34 cellular contexts compared by ENCODE assay signal in the genomic region with DNA sequence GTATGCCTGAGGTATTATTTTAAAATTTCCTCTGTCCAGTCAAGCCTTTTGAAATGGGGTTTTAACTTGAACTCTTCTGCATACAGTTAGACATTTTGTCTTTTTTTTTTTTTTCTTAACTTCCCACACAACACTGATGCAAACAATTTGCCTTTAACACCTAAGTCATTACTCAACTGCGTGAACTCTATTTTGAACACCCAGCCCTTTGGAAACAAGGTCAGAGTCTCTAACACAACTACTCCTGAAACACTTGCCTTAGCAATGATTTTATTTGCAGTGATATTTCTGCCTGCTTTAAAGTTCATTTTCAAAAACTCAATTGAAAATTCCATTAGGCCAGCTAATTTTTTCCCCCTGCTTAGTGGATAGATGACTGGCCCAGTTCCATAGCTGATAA. TPM values are rescaled to one million over a fixed set of nuclear protein-coding genes. Genes with fewer than 3 reads are reported as not detected.
"Had no signal": no experiment of that assay in that cellular context is flagged by ENCODE, and none has a peak within 500 bp of the region (broad histone marks: within the 10 kb centered on the region; RNA-seq: fewer than 3 reads in every experiment).

No MANE protein-coding gene starts in this region.

- H3K4me3 ChIP-seq: heart left ventricle, left lung, lung, neural progenitor cell, prostate gland, sigmoid colon, smooth muscle cell, tibial nerve, uterus had no signal

- H3K36me3 ChIP-seq: heart left ventricle, left lung, neural progenitor cell, neutrophil, prostate gland, sigmoid colon, tibial nerve, uterus had no signal

- H3K9me3 ChIP-seq: heart left ventricle, left lung, neutrophil, prostate gland, sigmoid colon, tibial nerve, uterus had no signal

- ATAC-seq: heart left ventricle; left lung; natural killer cell; right cardiac atrium; stimulated activated memory B cell treated with anti-CD40 and anti-IgM and Interleukin-4, amounts not matched to agents 10 μg/mL and 1 μg/mL and 100 μg/mL, for 72 hours; stimulated activated naive CD8-positive, alpha-beta T cell treated with anti-CD3 and anti-CD28 coated beads, Interleukin-15, amount 100 ng/mL, for 72 hours had no signal

- H3K9ac ChIP-seq: neural progenitor cell had no signal

- H3K27me3 ChIP-seq: left lung, neural progenitor cell, neutrophil, sigmoid colon, tibial nerve, uterus had no signal

- H3K4me1 ChIP-seq: heart left ventricle, left lung, neural progenitor cell, prostate gland, sigmoid colon, tibial nerve, uterus had no signal

- H3K27ac ChIP-seq: heart left ventricle, left lung, neural progenitor cell, neutrophil, prostate gland, sigmoid colon, tibial nerve, uterus had no signal

- DNase-seq: heart left ventricle; islet precursor cell; left lung; mesendoderm; naive B cell; natural killer cell; nephron progenitor cell; occipital lobe; posterior cingulate gyrus; retina; right cardiac atrium; sigmoid colon; stimulated activated CD4-positive, alpha-beta T cell treated with anti-CD3 and anti-CD28 coated beads, Interleukin-1b, Interleukin-23, amount 100 ng/mL, for 48 hours; stimulated activated CD4-positive, alpha-beta T cell treated with anti-CD3 and anti-CD28 coated beads, Interleukin-2, amount 100 ng/mL, for 48 hours; stimulated activated CD4-positive, alpha-beta T cell treated with anti-CD3 and anti-CD28 coated beads, Interleukin-4, amount 100 ng/mL, for 4 hours; stimulated activated CD8-positive, alpha-beta memory T cell treated with anti-CD3 and anti-CD28 coated beads, Interleukin-4, amount 100 ng/mL, for 48 hours; stimulated activated naive CD4-positive, alpha-beta T cell treated with Interleukin-2 at 50 U/mL for 16 hours; stimulated activated naive CD8-positive, alpha-beta T cell treated with anti-CD3 and anti-CD28 coated beads, Interleukin-15, amount 100 ng/mL, for 72 hours; substantia nigra; uterus had no signal

RNA-seq across cellular contexts. Expression of gene GLYATL3, which starts 24.2 kb away (rescaled TPM):
- total RNA-seq: heart left ventricle, kidney epithelial cell, left lung, lower leg skin, lung, mesothelial cell of epicardium, mononuclear cell, natural killer cell, occipital lobe, osteocyte, prostate gland, right cardiac atrium, sigmoid colon, smooth muscle cell, temporal lobe, tibial nerve, ureter, uterus had no signal
- polyA plus RNA-seq: heart left ventricle, lung, right cardiac atrium, smooth muscle cell had no signal

RNA-seq across cellular contexts. Expression of gene C6orf141, which starts 26.6 kb away (rescaled TPM):
- total RNA-seq: natural killer cell, osteocyte had no signal
